ENCODE assay signal across 8 cellular contexts in genomic region chr20:31713312-31714049, GRCh38. TPM values are rescaled to one million over a fixed set of nuclear protein-coding genes. Genes with fewer than 3 reads are reported as not detected.
DNase-seq lines count a peak whose midpoint lies in the region; ATAC-seq and TF ChIP-seq lines count a peak whose summit lies in the region.

No MANE protein-coding gene starts in this region.

- no peaks in the 10 kb centered on the region for H3K27me3 ChIP-seq in brain microvascular endothelial cell (replicated peaks)
- H3K27me3 ChIP-seq in kidney epithelial cell (ENCODE audit: control insufficient read depth, insufficient read depth, low read length): no peaks in the 10 kb centered on the region
- H3K27me3 ChIP-seq in stomach smooth muscle (ENCODE audit: control insufficient read depth in 1 of 2, insufficient read depth in 2 of 2, low read length in 2 of 2): no peaks in the 10 kb centered on the region
- H3K27me3 ChIP-seq in BE2C: no peaks in the 10 kb centered on the region

- no peaks in the 10 kb centered on the region for H3K27me3 Mint-ChIP-seq in activated CD8-positive, alpha-beta memory T cell treated with anti-CD3 and anti-CD28 coated beads, Interleukin-2, amount 10 ng/mL, durations not matched to agents 7 days and 5 days

- no peak for TF ChIP-seq CTCF in brain microvascular endothelial cell (IDR thresholded peaks at IDR 0.05; ENCODE audit: low read depth, low read length, missing control alignments)
- TF ChIP-seq CTCF in kidney epithelial cell (IDR thresholded peaks at IDR 0.05; ENCODE audit: insufficient read depth, low read length, poor library complexity, severe bottlenecking): no peak
- no peak for TF ChIP-seq CTCF in BE2C (IDR thresholded peaks at IDR 0.05; ENCODE audit: low read depth, low read length)

- peaks cover 86% of the 10 kb centered on the region for H3K4me1 Mint-ChIP-seq in activated CD8-positive, alpha-beta memory T cell treated with anti-CD3 and anti-CD28 coated beads, Interleukin-2, amount 10 ng/mL, durations not matched to agents 7 days and 5 days

- H3K4me1 ChIP-seq in stomach smooth muscle (ENCODE audit: control insufficient read depth, insufficient read depth, low read length) (peaks cover 45% of the 10 kb centered on the region), BE2C (no peaks in the 10 kb centered on the region)

- H3K9me3 ChIP-seq in stomach smooth muscle (ENCODE audit: control insufficient read depth in 2 of 2, low read length in 2 of 2) (no peaks in the 10 kb centered on the region), BE2C (no peaks in the 10 kb centered on the region)

- H3K9me3 Mint-ChIP-seq in activated CD8-positive, alpha-beta memory T cell treated with anti-CD3 and anti-CD28 coated beads, Interleukin-2, amount 10 ng/mL, durations not matched to agents 7 days and 5 days (ENCODE audit: low read depth): no peaks in the 10 kb centered on the region

- H3K36me3 ChIP-seq in brain microvascular endothelial cell (replicated peaks) (peaks cover 42% of the 10 kb centered on the region), kidney epithelial cell (ENCODE audit: control insufficient read depth, insufficient read depth, low read length) (peaks cover 6% of the 10 kb centered on the region), stomach smooth muscle (ENCODE audit: control insufficient read depth in 2 of 2, insufficient read depth in 2 of 2, low read length in 2 of 2) (peaks cover 0 to 10% of the 10 kb centered on the region in 2 donors), BE2C (peaks cover 28% of the 10 kb centered on the region)

- H3K36me3 Mint-ChIP-seq in activated CD8-positive, alpha-beta memory T cell treated with anti-CD3 and anti-CD28 coated beads, Interleukin-2, amount 10 ng/mL, durations not matched to agents 7 days and 5 days: peaks cover 68% of the 10 kb centered on the region

- peak overlapping the region; percentile 43 to 60 for H3K9ac ChIP-seq in stomach smooth muscle (ENCODE audit: low read length in 2 of 2)

- in situ Hi-C loops in brain microvascular endothelial cell (cut with HindIII; ENCODE audit: low pct_ligation_motif_present, low sequenced_read_pairs): no loop called here

- CTCF ChIA-PET in activated CD8-positive, alpha-beta memory T cell treated with anti-CD3 and anti-CD28 coated beads, Interleukin-2, amount 10 ng/mL, durations not matched to agents 7 days and 5 days (lab: Charles Lee): interaction anchor here (1.9 to 22.3 kb wide), 3 partner anchors 10 to 79 kb away, joined by 5 to 685 read pairs (median 48); partner anchors contain the start of gene BCL2L1

- H3K27ac ChIP-seq in brain microvascular endothelial cell: peak overlapping the region; percentile 94
- peak overlapping the region; percentile 82 for H3K27ac ChIP-seq in stomach smooth muscle (ENCODE audit: low read length)

- H3K4me3 Mint-ChIP-seq in activated CD8-positive, alpha-beta memory T cell treated with anti-CD3 and anti-CD28 coated beads, Interleukin-2, amount 10 ng/mL, durations not matched to agents 7 days and 5 days: no peak overlapping the region

- H3K4me3 ChIP-seq in brain microvascular endothelial cell (ENCODE audit: low read depth, low read length) (peak overlapping the region; percentile 20), kidney epithelial cell (ENCODE audit: low read depth, low read length) (no peak overlapping the region), stomach smooth muscle (ENCODE audit: low read length in 2 of 2) (peak overlapping the region in 1 of 2 donors; percentile 52), BE2C (ENCODE audit: low read depth, low read length) (no peak overlapping the region)

- no peak for ATAC-seq in activated CD8-positive, alpha-beta memory T cell treated with anti-CD3 and anti-CD28 coated beads, Interleukin-2, amount 10 ng/mL, durations not matched to agents 7 days and 5 days

- peak overlapping the region; percentile 14 for H3K27ac Mint-ChIP-seq in activated CD8-positive, alpha-beta memory T cell treated with anti-CD3 and anti-CD28 coated beads, Interleukin-2, amount 10 ng/mL, durations not matched to agents 7 days and 5 days

- no peak for DNase-seq in activated CD8-positive, alpha-beta memory T cell treated with anti-CD3 and anti-CD28 coated beads, Interleukin-2, amount 10 ng/mL, durations not matched to agents 7 days and 5 days
- DNase-seq in activated CD8-positive, alpha-beta memory T cell treated with anti-CD3 and anti-CD28 coated beads, Interleukin-2, amount 50 U/mL, for 48 hours: no peak
- DNase-seq in brain microvascular endothelial cell (peak; percentile 83), kidney epithelial cell (ENCODE audit: low read depth) (peak; percentile 65), GM19240 (ENCODE audit: insufficient read length, low spot score) (no peak), NCI-H1417 (lab: John Stamatoyannopoulos, UW) (no peak), BE2C (no peak)

RNA-seq across cellular contexts. Expression of gene BCL2L1, which starts 9.2 kb away (rescaled TPM):
- total RNA-seq in activated CD8-positive, alpha-beta memory T cell treated with anti-CD3 and anti-CD28 coated beads, Interleukin-2, amount 10 ng/mL, durations not matched to agents 7 days and 5 days: 100 to 1,000 TPM in 1 of 2 experiments, 10 to 100 TPM in 1; 69.8 to 121 TPM
- total RNA-seq in kidney epithelial cell: 252 and 283 TPM in 2 replicates
- 101 TPM for polyA plus RNA-seq in BE2C (2012; ENCODE audit: insufficient read depth, insufficient read length, low read depth)

RNA-seq across cellular contexts. Expression of gene TPX2, which starts 25.6 kb away (rescaled TPM):
- 100 to 1,000 TPM; 148 to 159 TPM for total RNA-seq in activated CD8-positive, alpha-beta memory T cell treated with anti-CD3 and anti-CD28 coated beads, Interleukin-2, amount 10 ng/mL, durations not matched to agents 7 days and 5 days
- total RNA-seq in kidney epithelial cell: 16.0 and 16.1 TPM in 2 replicates
- polyA plus RNA-seq in BE2C (2012; ENCODE audit: insufficient read depth, insufficient read length, low read depth): 13.8 TPM

Comparison
In these comparisons a context has a peak if more than half of its experiments do, and no peak if none do; other contexts are left out.
1. DNase-seq: peak in brain microvascular endothelial cell (single experiment) and kidney epithelial cell (single experiment); none in activated CD8-positive, alpha-beta memory T cell treated with anti-CD3 and anti-CD28 coated beads, Interleukin-2, amount 10 ng/mL, durations not matched to agents 7 days and 5 days (single experiment), activated CD8-positive, alpha-beta memory T cell treated with anti-CD3 and anti-CD28 coated beads, Interleukin-2, amount 50 U/mL, for 48 hours (single experiment), GM19240 (single experiment), NCI-H1417 (0 of 3) and BE2C (single experiment).